In genomic region chr1:104878203-104878911, GRCh38 we compare ENCODE assay signal across 2 cellular contexts.
TF ChIP-seq lines count a peak whose summit lies in the region.

No MANE protein-coding gene starts in this region.

TF ChIP-seq in HepG2, 621 proteins besides CTCF, POLR2A, EP300 and RAD21 (continued from another document):
- no peak for TF ChIP-seq ONECUT2 (CRISPR knock-in tag; IDR thresholded peaks at IDR 0.05)
- TF ChIP-seq, protein P1, sequence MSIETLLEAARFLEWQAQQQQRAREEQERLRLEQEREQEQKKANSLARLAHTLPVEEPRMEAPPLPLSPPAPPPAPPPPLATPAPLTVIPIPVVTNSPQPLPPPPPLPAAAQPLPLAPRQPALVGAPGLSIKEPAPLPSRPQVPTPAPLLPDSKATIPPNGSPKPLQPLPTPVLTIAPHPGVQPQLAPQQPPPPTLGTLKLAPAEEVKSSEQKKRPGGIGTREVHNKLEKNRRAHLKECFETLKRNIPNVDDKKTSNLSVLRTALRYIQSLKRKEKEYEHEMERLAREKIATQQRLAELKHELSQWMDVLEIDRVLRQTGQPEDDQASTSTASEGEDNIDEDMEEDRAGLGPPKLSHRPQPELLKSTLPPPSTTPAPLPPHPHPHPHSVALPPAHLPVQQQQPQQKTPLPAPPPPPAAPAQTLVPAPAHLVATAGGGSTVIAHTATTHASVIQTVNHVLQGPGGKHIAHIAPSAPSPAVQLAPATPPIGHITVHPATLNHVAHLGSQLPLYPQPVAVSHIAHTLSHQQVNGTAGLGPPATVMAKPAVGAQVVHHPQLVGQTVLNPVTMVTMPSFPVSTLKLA (IDR thresholded peaks at IDR 0.05): no peak

TF ChIP-seq in H1, 55 proteins besides CTCF, POLR2A, EP300 and RAD21 (continued from another document):
- no peak for TF ChIP-seq USF2 (IDR thresholded peaks at IDR 0.05; ENCODE audit: low read length)
- TF ChIP-seq MAFK (IDR thresholded peaks at IDR 0.05; ENCODE audit: low read depth, low read length): no peak
